ENCODE assay signal across 18 cellular contexts in the genomic region with DNA sequence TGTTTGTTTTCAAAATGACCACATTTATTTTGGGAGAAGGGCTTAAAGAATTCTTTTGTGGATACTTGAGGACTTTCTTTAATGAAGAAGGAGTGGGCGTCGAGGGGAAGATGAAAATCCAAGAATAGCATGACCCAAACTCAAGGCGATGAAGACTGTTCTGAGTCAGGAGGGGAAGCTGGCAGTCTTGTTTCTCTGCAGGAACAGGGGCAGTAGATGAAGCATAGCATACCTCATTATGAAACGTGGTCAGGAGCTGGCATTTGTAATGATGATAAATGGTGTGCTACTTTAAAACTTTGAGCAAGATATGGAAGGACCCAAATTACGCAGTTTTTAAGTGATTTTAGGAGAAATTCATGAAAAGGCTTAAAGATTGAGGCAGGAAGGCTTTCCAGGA.
DNase-seq lines count a peak whose midpoint lies in the region; ATAC-seq and TF ChIP-seq lines count a peak whose summit lies in the region.
"Had no signal": no experiment of that assay in that cellular context is flagged by ENCODE, and none has a peak within 500 bp of the region (broad histone marks: within the 10 kb centered on the region; RNA-seq: fewer than 3 reads in every experiment).

No MANE protein-coding gene starts in this region.

- no peaks in the 10 kb centered on the region for H3F3A ChIP-seq in PC-9 (ENCODE audit: insufficient read depth, low read depth)

- dilution Hi-C loops in mammary epithelial cell (cut with HindIII; ENCODE audit: low sequenced_read_pairs): no loop called here

- no peak overlapping the region for H3K9ac ChIP-seq in mammary epithelial cell (ENCODE audit: insufficient read depth, low read length)
- H3K9ac ChIP-seq: BLaER1 had no signal

- DNase-seq in mammary epithelial cell (no peak), MCF 10A (ENCODE audit: unreplicated experiment) (no peak), PC-9 (no peak), T-helper 17 cell (no peak), NCI-H146 (lab: John Stamatoyannopoulos, UW) (no peak), esophagus muscularis mucosa (ENCODE audit: extremely low spot score) (no peak)
- DNase-seq: CD4-positive, alpha-beta memory T cell; DMS79 treated with DMSO at 0.1 percent for 48 hours; GF-D8; HCEC 1CT; IMR-90 had no signal

- H3K4me1 ChIP-seq in mammary epithelial cell (ENCODE audit: insufficient read depth, low read length) (peaks cover 3% of the 10 kb centered on the region), PC-9 (replicated peaks; ENCODE audit: insufficient read depth) (0 out of 2 replicates have a peak, but pooled peaks cover 8% of the 10 kb centered on the region), esophagus muscularis mucosa (peaks cover 0 to 5% (median 0%) of the 10 kb centered on the region in 4 donors)
- H3K4me1 ChIP-seq: A549, BLaER1 had no signal

- no peak overlapping the region for H3K27ac Mint-ChIP-seq in MCF 10A (ENCODE audit: low read depth, unreplicated experiment)
- no peak overlapping the region for H3K27ac Mint-ChIP-seq in T-helper 17 cell
- H3K27ac Mint-ChIP-seq: CD14-positive monocyte; CD4-positive, alpha-beta memory T cell had no signal

- H3K27ac ChIP-seq in mammary epithelial cell (ENCODE audit: insufficient read depth, low read depth, low read length) (no peak overlapping the region), PC-9 (no peak overlapping the region), esophagus muscularis mucosa (replicated peaks in 1 of 4) (no peak overlapping the region)
- H3K27ac ChIP-seq: 22Rv1, A549, BLaER1, HL-60 had no signal

- H3K4me2 ChIP-seq in mammary epithelial cell (ENCODE audit: insufficient read depth, low read depth, low read length): no peak overlapping the region
- no peak overlapping the region for H3K4me2 ChIP-seq in PC-9
- H3K4me2 ChIP-seq: A549, BLaER1 had no signal

- H3K27me3 ChIP-seq in mammary epithelial cell (ENCODE audit: insufficient read depth, low read length) (no peaks in the 10 kb centered on the region), PC-9 (ENCODE audit: insufficient read depth, low read depth) (no peaks in the 10 kb centered on the region), esophagus muscularis mucosa (no peaks in the 10 kb centered on the region)
- H3K27me3 ChIP-seq: BLaER1 had no signal

- H3K4me1 Mint-ChIP-seq in MCF 10A (ENCODE audit: insufficient read depth, unreplicated experiment) (peaks cover 6% of the 10 kb centered on the region), T-helper 17 cell (no peaks in the 10 kb centered on the region)
- H3K4me1 Mint-ChIP-seq: CD14-positive monocyte; CD4-positive, alpha-beta memory T cell had no signal

- TF ChIP-seq CTCF in mammary epithelial cell (conservative IDR thresholded peaks at IDR 0.05 in 1 of 2, IDR thresholded peaks at IDR 0.05 in 1 of 2; ENCODE audit: extremely low read depth in 1 of 2, insufficient read depth in 1 of 2, low read depth in 1 of 2, low read length in 2 of 2): no peak
- TF ChIP-seq CTCF in MCF 10A (IDR thresholded peaks at IDR 0.05; ENCODE audit: unreplicated experiment): no peak
- TF ChIP-seq CTCF in PC-9 (conservative IDR thresholded peaks at IDR 0.05): no peak
- no peak for TF ChIP-seq CTCF in esophagus muscularis mucosa (IDR thresholded peaks at IDR 0.05)

- H3K79me2 ChIP-seq in mammary epithelial cell (ENCODE audit: insufficient read depth, low read length): no peaks in the 10 kb centered on the region
- H3K79me2 ChIP-seq in PC-9 (ENCODE audit: low read depth): no peaks in the 10 kb centered on the region

- in situ Hi-C loops in mammary epithelial cell (cut with MboI; ENCODE audit: low sequenced_read_pairs in 2 of 2): no loop called here

- H3K36me3 Mint-ChIP-seq in MCF 10A (ENCODE audit: insufficient read depth, unreplicated experiment) (no peaks in the 10 kb centered on the region), T-helper 17 cell (ENCODE audit: low read depth) (no peaks in the 10 kb centered on the region)
- H3K36me3 Mint-ChIP-seq: CD14-positive monocyte; CD4-positive, alpha-beta memory T cell had no signal

- H4K20me1 ChIP-seq in mammary epithelial cell (ENCODE audit: insufficient read depth, low read length) (no peaks in the 10 kb centered on the region), PC-9 (ENCODE audit: insufficient read depth) (no peaks in the 10 kb centered on the region)
- H4K20me1 ChIP-seq: BLaER1 had no signal

- CTCF ChIA-PET in mammary epithelial cell (lab: Charles Lee; ENCODE audit: low non-redundant PET) (no interaction called here), MCF 10A (lab: Yijun Ruan, JAX) (no interaction called here), PC-9 (lab: Charles Lee) (no interaction called here)

- intact Hi-C loops in mammary epithelial cell (cut with micrococcal nuclease): no loop called here
- intact Hi-C loops in MCF 10A (cut with micrococcal nuclease): no loop called here
- intact Hi-C loops in PC-9 (cut with micrococcal nuclease; ENCODE audit: unreplicated experiment): no loop called here
- intact Hi-C loops in esophagus muscularis mucosa (cut with DNase I): no loop called here

- H2AFZ ChIP-seq in mammary epithelial cell (ENCODE audit: low read depth, low read length) (peak overlapping the region; percentile 20), PC-9 (peak overlapping the region; percentile 25; the same call in 1 of the 2 replicates)

- POLR2A ChIA-PET in MCF 10A (lab: Yijun Ruan, JAX) (interaction anchor here (0.7 kb wide), 2 partner anchors 12 to 1807 kb away, joined by 3 read pairs; no protein-coding TSS in a partner anchor), PC-9 (lab: Charles Lee; ENCODE audit: unreplicated experiment) (no interaction called here)

- H3K36me3 ChIP-seq in mammary epithelial cell (ENCODE audit: insufficient read depth, low read length) (no peaks in the 10 kb centered on the region), PC-9 (ENCODE audit: low read depth) (no peaks in the 10 kb centered on the region), esophagus muscularis mucosa (no peaks in the 10 kb centered on the region)
- H3K36me3 ChIP-seq: BLaER1 had no signal

- TF ChIP-seq POLR2A in esophagus muscularis mucosa (IDR thresholded peaks at IDR 0.05; ENCODE audit: low read depth): no peak

- H3K9me3 Mint-ChIP-seq in MCF 10A (ENCODE audit: unreplicated experiment): no peaks in the 10 kb centered on the region

- no TSS peak for BruUV-seq in mammary epithelial cell (replicated peaks; lab: Mats Ljungman, UMichigan)
- no TSS peak for BruUV-seq in MCF 10A (replicated peaks; lab: Mats Ljungman, UMichigan)
- BruUV-seq in PC-9 (replicated peaks; lab: Mats Ljungman, UMichigan): no TSS peak

- no peaks in the 10 kb centered on the region for H3K9me3 ChIP-seq in mammary epithelial cell (replicated peaks; ENCODE audit: insufficient read depth, low read length)
- no peaks in the 10 kb centered on the region; the same call in 1 of the 2 replicates for H3K9me3 ChIP-seq in PC-9 (ENCODE audit: insufficient read depth, low read depth)
- no peaks in the 10 kb centered on the region for H3K9me3 ChIP-seq in T-helper 17 cell (ENCODE audit: control insufficient read depth, low read length, poor library complexity, severe bottlenecking)
- H3K9me3 ChIP-seq in esophagus muscularis mucosa: no peaks in the 10 kb centered on the region
- H3K9me3 ChIP-seq: A549, BLaER1 had no signal

- WGBS in mammary epithelial cell (ENCODE audit: low coverage, missing lambda C conversion rate): 69% methylated on average over 5 of the region's 5 CpGs
- 82% methylated on average over 5 of the region's 5 CpGs for WGBS in esophagus muscularis mucosa

- H3K9me2 ChIP-seq in PC-9 (ENCODE audit: insufficient read depth): no peaks in the 10 kb centered on the region

- ATAC-seq in HG02885 (IDR thresholded peaks at IDR 0.05; ENCODE audit: poor library complexity, unreplicated experiment) (peak; percentile 80), T-helper 17 cell (no peak)
- ATAC-seq: A549, K562 had no signal

- H3K4me3 Mint-ChIP-seq in MCF 10A (ENCODE audit: unreplicated experiment) (no peak overlapping the region), T-helper 17 cell (no peak overlapping the region)
- H3K4me3 Mint-ChIP-seq: CD14-positive monocyte; CD4-positive, alpha-beta memory T cell had no signal

- H3K4me3 ChIP-seq in mammary epithelial cell (replicated peaks in 1 of 3; ENCODE audit: insufficient read depth in 1 of 3, low read depth in 2 of 3, low read length in 3 of 3) (no peak overlapping the region), PC-9 (no peak overlapping the region), esophagus muscularis mucosa (no peak overlapping the region)
- H3K4me3 ChIP-seq: A549, BLaER1, K562 had no signal

- no peaks in the 10 kb centered on the region for H3K27me3 Mint-ChIP-seq in MCF 10A (ENCODE audit: insufficient read depth, unreplicated experiment)
- H3K27me3 Mint-ChIP-seq in T-helper 17 cell: no peaks in the 10 kb centered on the region
- H3K27me3 Mint-ChIP-seq: CD4-positive, alpha-beta memory T cell had no signal

- no peak for TF ChIP-seq EP300 in esophagus muscularis mucosa (IDR thresholded peaks at IDR 0.05)
